Comparison of ENCODE assay signal across 35 cellular contexts in genomic region chr4:126682250-126682649, GRCh38.
"Had no signal": no experiment of that assay in that cellular context is flagged by ENCODE, and none has a peak within 500 bp of the region (broad histone marks: within the 10 kb centered on the region; RNA-seq: fewer than 3 reads in every experiment).

No MANE protein-coding gene starts in this region.

- H3K9me3 ChIP-seq: MG63 had no signal

- DNase-seq: Karpas-422, Kasumi-1, MG63, MM.1S, MV-4-11, NCI-H1048, NCI-H1092, NCI-H1092 treated with DMSO at 0.1 percent for 48 hours, NCI-H1105, NCI-H1105 treated with DMSO at 0.1 percent for 48 hours, NCI-H1417, NCI-H1417 treated with DMSO at 0.1 percent for 48 hours, NCI-H1436, NCI-H1436 treated with DMSO at 0.1 percent for 48 hours, NCI-H146, NCI-H1694, NCI-H1694 treated with DMSO at 0.1 percent for 48 hours, NCI-H187, NCI-H187 treated with DMSO at 0.1 percent for 48 hours, NCI-H1930, NCI-H2029, NCI-H2029 treated with DMSO at 0.1 percent for 48 hours, NCI-H2081, NCI-H2081 treated with DMSO at 0.1 percent for 48 hours, NCI-H2107, NCI-H2171, NCI-H2171 treated with DMSO at 0.1 percent for 48 hours, NCI-H2227 treated with DMSO at 0.1 percent for 48 hours, NCI-H226, NCI-H345, NCI-H446, NCI-H446 treated with DMSO at 0.1 percent for 48 hours, NCI-H510A, NCI-H510A treated with DMSO at 0.1 percent for 48 hours, NCI-H524 had no signal

- H3K36me3 ChIP-seq: MG63 had no signal

- H3K27me3 ChIP-seq: MG63 had no signal

- H3K4me3 ChIP-seq: MG63 had no signal
